1 cellular context compared by ENCODE assay signal in the genomic region with DNA sequence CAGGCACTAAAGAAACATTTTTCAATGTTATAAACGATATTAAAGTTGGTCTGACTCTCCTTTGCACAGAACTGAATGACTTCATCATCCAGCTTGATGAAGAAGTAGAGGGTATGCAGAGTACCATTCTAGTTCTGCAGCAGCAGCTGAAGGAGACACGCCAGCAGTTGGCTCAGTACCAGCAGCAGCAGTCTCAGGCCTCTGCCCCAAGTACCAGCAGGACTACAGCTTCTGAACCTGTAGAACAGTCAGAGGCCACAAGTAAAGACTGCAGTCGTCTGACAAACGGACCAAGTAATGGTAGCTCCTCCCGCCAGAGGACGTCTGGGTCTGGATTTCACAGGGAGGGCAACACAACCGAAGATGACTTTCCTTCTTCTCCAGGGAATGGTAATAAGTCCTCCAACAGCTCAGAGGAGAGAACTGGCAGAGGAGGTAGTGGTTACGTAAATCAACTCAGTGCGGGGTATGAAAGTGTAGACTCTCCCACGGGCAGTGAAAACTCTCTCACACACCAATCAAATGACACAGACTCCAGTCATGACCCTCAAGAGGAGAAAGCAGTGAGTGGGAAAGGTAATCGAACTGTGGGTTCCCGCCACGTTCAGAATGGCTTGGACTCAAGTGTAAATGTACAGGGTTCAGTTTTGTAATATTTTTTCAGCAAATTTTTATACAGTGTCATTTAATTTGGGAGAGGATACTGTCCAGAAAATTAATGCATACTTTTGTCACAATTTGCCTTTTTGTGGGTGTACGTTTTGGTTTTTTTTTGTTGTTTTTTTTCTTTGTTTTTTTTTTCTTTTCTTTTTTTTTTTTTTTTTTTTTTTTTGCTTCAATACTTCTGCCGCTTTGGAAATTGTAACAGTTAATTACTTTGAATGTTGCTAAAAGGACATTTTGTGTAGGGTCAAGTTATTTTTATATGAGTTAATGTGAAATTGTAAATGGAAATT.
TF ChIP-seq lines count a peak whose summit lies in the region.

No MANE protein-coding gene starts in this region.

TF ChIP-seq in HepG2, 621 proteins besides CTCF, POLR2A, EP300 and RAD21:
- peak; percentile 50 for TF ChIP-seq AGO2 (optimal IDR thresholded peaks at IDR 0.05; ENCODE audit: low read depth, low read length)
- TF ChIP-seq, protein P1, sequence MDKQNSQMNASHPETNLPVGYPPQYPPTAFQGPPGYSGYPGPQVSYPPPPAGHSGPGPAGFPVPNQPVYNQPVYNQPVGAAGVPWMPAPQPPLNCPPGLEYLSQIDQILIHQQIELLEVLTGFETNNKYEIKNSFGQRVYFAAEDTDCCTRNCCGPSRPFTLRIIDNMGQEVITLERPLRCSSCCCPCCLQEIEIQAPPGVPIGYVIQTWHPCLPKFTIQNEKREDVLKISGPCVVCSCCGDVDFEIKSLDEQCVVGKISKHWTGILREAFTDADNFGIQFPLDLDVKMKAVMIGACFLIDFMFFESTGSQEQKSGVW (CRISPR knock-in tag; IDR thresholded peaks at IDR 0.05; ENCODE audit: borderline replicate concordance): no peak
- TF ChIP-seq RFX5 (IDR thresholded peaks at IDR 0.05; ENCODE audit: low read depth, low read length): no peak
- TF ChIP-seq ARHGAP35 (CRISPR knock-in tag; IDR thresholded peaks at IDR 0.05; ENCODE audit: borderline replicate concordance): no peak
- no peak for TF ChIP-seq ETV6 (CRISPR knock-in tag; conservative IDR thresholded peaks at IDR 0.05)
- TF ChIP-seq PAWR (CRISPR knock-in tag; IDR thresholded peaks at IDR 0.05; ENCODE audit: borderline replicate concordance): no peak
- no peak for TF ChIP-seq ZFP82 (CRISPR knock-in tag; IDR thresholded peaks at IDR 0.05; ENCODE audit: borderline replicate concordance)
- TF ChIP-seq KDM2A (CRISPR knock-in tag; IDR thresholded peaks at IDR 0.05; ENCODE audit: borderline replicate concordance, low read depth): no peak
- no peak for TF ChIP-seq FOXJ3 (CRISPR knock-in tag; IDR thresholded peaks at IDR 0.05; ENCODE audit: borderline replicate concordance)
- TF ChIP-seq PATZ1 (CRISPR knock-in tag; IDR thresholded peaks at IDR 0.05): no peak
- no peak for TF ChIP-seq NR1H2 (CRISPR knock-in tag; IDR thresholded peaks at IDR 0.05; ENCODE audit: borderline replicate concordance, low read depth)
- peak; percentile 40 for TF ChIP-seq RBM22 (optimal IDR thresholded peaks at IDR 0.05; ENCODE audit: low read length)
- TF ChIP-seq MIXL1 (CRISPR knock-in tag; IDR thresholded peaks at IDR 0.05): no peak
- TF ChIP-seq ELK4 (CRISPR knock-in tag; IDR thresholded peaks at IDR 0.05; ENCODE audit: borderline replicate concordance): no peak
- TF ChIP-seq PCBP1 (IDR thresholded peaks at IDR 0.05; ENCODE audit: borderline replicate concordance, low read depth, low read length): no peak
- peak; percentile 10; the same call in 1 of the 2 replicates for TF ChIP-seq POLR2AphosphoS5 (IDR thresholded peaks at IDR 0.05; ENCODE audit: low read depth, low read length)
- TF ChIP-seq SSRP1 (CRISPR knock-in tag; IDR thresholded peaks at IDR 0.05): peak; percentile 79; the same call in 1 of the 2 replicates
